ENCODE assay signal across 19 cellular contexts in the genomic region with DNA sequence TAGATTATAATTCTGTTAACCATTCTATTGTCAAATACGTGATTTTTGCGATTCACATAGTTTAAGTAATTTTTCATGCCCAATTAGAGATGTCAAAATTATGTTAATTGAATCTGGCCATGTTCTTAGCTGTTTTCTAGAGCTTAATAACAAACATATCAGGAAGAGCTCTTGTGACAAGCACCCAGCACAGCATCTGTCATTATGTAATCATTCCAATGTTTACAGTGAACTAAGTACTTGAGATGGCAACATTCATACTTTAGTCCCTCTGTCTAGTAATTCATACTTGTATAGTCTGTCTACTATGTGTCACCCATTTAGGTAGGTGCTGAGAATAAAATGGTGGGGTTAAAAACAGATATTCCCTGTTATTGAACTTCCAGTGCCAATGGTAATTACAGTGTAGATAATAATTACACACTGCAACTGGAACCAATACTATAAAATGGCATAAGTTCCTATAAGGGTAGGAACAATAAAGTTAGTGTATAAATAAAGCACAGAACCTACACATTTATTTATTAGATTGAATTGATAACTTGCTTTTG. TPM values are rescaled to one million over a fixed set of nuclear protein-coding genes. Genes with fewer than 3 reads are reported as not detected.
A peak's percentile ranks its signal among the peaks of the same experiment; 100 is the strongest.
DNase-seq lines count a peak whose midpoint lies in the region; ATAC-seq, FAIRE-seq and TF ChIP-seq lines count a peak whose summit lies in the region.
"Had no signal": no experiment of that assay in that cellular context is flagged by ENCODE, and none has a peak within 500 bp of the region (broad histone marks: within the 10 kb centered on the region; RNA-seq: fewer than 3 reads in every experiment).

No MANE protein-coding gene starts in this region.

- ATAC-seq in stimulated activated naive CD8-positive, alpha-beta T cell treated with anti-CD3 and anti-CD28 coated beads, Interleukin-15, Interleukin-2, amounts not matched to agents 100 U/mL and 50 U/mL, for 24 hours = no peak
- ATAC-seq: activated CD4-positive, CD25-positive, alpha-beta regulatory T cell treated with anti-CD3 and anti-CD28 coated beads, Interleukin-2, amount 50 U/mL, for 24 hours; activated T-helper 17 cell treated with anti-CD3 and anti-CD28 coated beads, Interleukin-2, amount 50 U/mL, for 72 hours; naive thymus-derived CD8-positive, alpha-beta T cell; SK-N-SH treated with all-trans-retinoic acid at 6 μM for 48 hours had no signal

- peak; percentile 67 for DNase-seq in AG10803 (ENCODE audit: low read depth)
- no peak for DNase-seq in GM12891 (ENCODE audit: insufficient read length, low spot score)
- peak; percentile 75 for DNase-seq in NCI-H446 treated with DMSO at 0.1 percent for 48 hours (lab: John Stamatoyannopoulos, UW)
- DNase-seq in fibroblast of mammary gland (ENCODE audit: low read depth) = peak; percentile 45
- no peak for DNase-seq in pons (ENCODE audit: low spot score)
- no peak for DNase-seq in activated CD4-positive, CD25-positive, alpha-beta regulatory T cell (lab: John Stamatoyannopoulos, UW)
- DNase-seq in stimulated activated naive CD8-positive, alpha-beta T cell treated with anti-CD3 and anti-CD28 coated beads, Interleukin-15, Interleukin-2, amounts not matched to agents 100 U/mL and 50 U/mL, for 24 hours = no peak
- no peak for DNase-seq in islet precursor cell
- DNase-seq: CD8-positive, alpha-beta memory T cell; glutamatergic neuron; naive thymus-derived CD8-positive, alpha-beta T cell; stimulated activated CD4-positive, alpha-beta T cell treated with anti-CD3 and anti-CD28 coated beads, Interleukin-4, amount 100 ng/mL, for 1 hour; T-helper 9 cell had no signal

- no peak for TF ChIP-seq POLR2A in GM12891 (IDR thresholded peaks at IDR 0.05; ENCODE audit: low read depth, low read length)

- TF ChIP-seq CTCF in AG10803 (conservative IDR thresholded peaks at IDR 0.05; ENCODE audit: low read length) = no peak
- no peak for TF ChIP-seq CTCF in fibroblast of mammary gland (conservative IDR thresholded peaks at IDR 0.05; ENCODE audit: control insufficient read depth, insufficient read depth, low read depth, low read length)

- peak; percentile 66 for FAIRE-seq in GM12891 (lab: Jason Lieb, UNC)
- FAIRE-seq: RCC 7860 had no signal

- H3K4me3 ChIP-seq in AG10803 (ENCODE audit: low read length) = no peak overlapping the region
- H3K4me3 ChIP-seq in fibroblast of mammary gland (ENCODE audit: control insufficient read depth, low read depth, low read length) = no peak overlapping the region
- H3K4me3 ChIP-seq: breast epithelium, lung had no signal

TF ChIP-seq in GM12891, 5 proteins besides CTCF, POLR2A, EP300 and RAD21:
- TF ChIP-seq SPI1 (IDR thresholded peaks at IDR 0.05; ENCODE audit: low read depth, low read length) = no peak
- no peak for TF ChIP-seq TAF1 (IDR thresholded peaks at IDR 0.05; ENCODE audit: low read depth, low read length)
- no peak for TF ChIP-seq PAX5 (IDR thresholded peaks at IDR 0.05; ENCODE audit: insufficient read depth, low read length, severe bottlenecking)
- TF ChIP-seq POLR2AphosphoS5 (IDR thresholded peaks at IDR 0.05; ENCODE audit: low read depth, low read length) = no peak
- TF ChIP-seq POU2F2 (IDR thresholded peaks at IDR 0.05; ENCODE audit: low read depth, low read length) = no peak

RNA-seq across cellular contexts. Expression of a gene that starts 55.2 kb away (rescaled TPM):
- polyA plus RNA-seq in GM12891 (2012; ENCODE audit: low read depth, missing spikeins) = 8.4 TPM

Comparison
In these comparisons a context has a peak if more than half of its experiments do, and no peak if none do; other contexts are left out.
1. DNase-seq: peak in AG10803 (single experiment), NCI-H446 treated with DMSO at 0.1 percent for 48 hours (single experiment) and fibroblast of mammary gland (single experiment); none in GM12891 (single experiment), pons (single experiment), activated CD4-positive, CD25-positive, alpha-beta regulatory T cell (0 of 4), stimulated activated naive CD8-positive, alpha-beta T cell treated with anti-CD3 and anti-CD28 coated beads, Interleukin-15, Interleukin-2, amounts not matched to agents 100 U/mL and 50 U/mL, for 24 hours (single experiment) and islet precursor cell (single experiment).